Comparison of ENCODE assay signal across 8 cellular contexts in genomic region chr21:42781150-42781980, GRCh38.
DNase-seq lines count a peak whose midpoint lies in the region; ATAC-seq and TF ChIP-seq lines count a peak whose summit lies in the region.

No MANE protein-coding gene starts in this region.

- no peak for TF ChIP-seq EP300 in stomach (IDR thresholded peaks at IDR 0.05)

- H3K27me3 Mint-ChIP-seq in activated CD4-positive, alpha-beta memory T cell treated with anti-CD3 and anti-CD28 coated beads for 36 hours = peaks cover 11% of the 10 kb centered on the region
- H3K27me3 Mint-ChIP-seq in activated CD4-positive, alpha-beta memory T cell treated with anti-CD3 and anti-CD28 coated beads, Interleukin-2, amount 10 ng/mL, durations not matched to agents 7 days and 5 days = peaks cover 28% of the 10 kb centered on the region
- H3K27me3 Mint-ChIP-seq in T-helper 17 cell = no peaks in the 10 kb centered on the region

- peaks cover 0 to 75% (median 0%) of the 10 kb centered on the region in 3 donors for H3K27me3 ChIP-seq in stomach

- peak overlapping the region; percentile 7 for H3K4me3 Mint-ChIP-seq in activated CD4-positive, alpha-beta memory T cell treated with anti-CD3 and anti-CD28 coated beads for 36 hours
- no peak overlapping the region for H3K4me3 Mint-ChIP-seq in activated CD4-positive, alpha-beta memory T cell treated with anti-CD3 and anti-CD28 coated beads, Interleukin-2, amount 10 ng/mL, durations not matched to agents 7 days and 5 days
- H3K4me3 Mint-ChIP-seq in T-helper 17 cell = peak overlapping the region; percentile 62

- no peak for TF ChIP-seq CTCF in stomach (IDR thresholded peaks at IDR 0.05)

- no peaks in the 10 kb centered on the region for H3K36me3 Mint-ChIP-seq in activated CD4-positive, alpha-beta memory T cell treated with anti-CD3 and anti-CD28 coated beads for 36 hours
- no peaks in the 10 kb centered on the region for H3K36me3 Mint-ChIP-seq in activated CD4-positive, alpha-beta memory T cell treated with anti-CD3 and anti-CD28 coated beads, Interleukin-2, amount 10 ng/mL, durations not matched to agents 7 days and 5 days (ENCODE audit: low read depth)
- H3K36me3 Mint-ChIP-seq in T-helper 17 cell (ENCODE audit: low read depth) = peaks cover 2% of the 10 kb centered on the region

- H3K4me1 ChIP-seq in stomach = peaks cover 18 to 36% (median 24%) of the 10 kb centered on the region in 4 donors

- DNase-seq in activated CD4-positive, alpha-beta memory T cell treated with anti-CD3 and anti-CD28 coated beads for 36 hours = peak; percentile 16
- DNase-seq in activated CD4-positive, alpha-beta memory T cell treated with anti-CD3 and anti-CD28 coated beads, Interleukin-2, amount 10 ng/mL, durations not matched to agents 7 days and 5 days = no peak
- DNase-seq in T-helper 17 cell (no peak), islet precursor cell (peak; percentile 91), stomach (peak; percentile 34)
- DNase-seq in stimulated activated CD4-positive, alpha-beta T cell treated with anti-CD3 and anti-CD28 coated beads, Interleukin-15, amount 100 ng/mL, for 24 hours = no peak

- H3K27ac ChIP-seq in stomach = peak overlapping the region in 2 of 5 donors; percentile 32 to 34

- intact Hi-C loops in activated CD4-positive, alpha-beta memory T cell treated with anti-CD3 and anti-CD28 coated beads for 36 hours (cut with micrococcal nuclease) = loop anchor here (2.0 kb wide), 1 partner anchor 17 kb away; no protein-coding TSS in a partner anchor
- intact Hi-C loops in stomach (cut with DNase I; ENCODE audit: low total_unique reads) = no loop called here

- H3K4me1 Mint-ChIP-seq in activated CD4-positive, alpha-beta memory T cell treated with anti-CD3 and anti-CD28 coated beads for 36 hours (ENCODE audit: low read depth) = peaks cover 39% of the 10 kb centered on the region
- H3K4me1 Mint-ChIP-seq in activated CD4-positive, alpha-beta memory T cell treated with anti-CD3 and anti-CD28 coated beads, Interleukin-2, amount 10 ng/mL, durations not matched to agents 7 days and 5 days = peaks cover 47% of the 10 kb centered on the region
- peaks cover 38% of the 10 kb centered on the region for H3K4me1 Mint-ChIP-seq in T-helper 17 cell

- POLR2A ChIA-PET in activated CD4-positive, alpha-beta memory T cell treated with anti-CD3 and anti-CD28 coated beads for 36 hours (lab: Charles Lee) = no interaction called here
- POLR2A ChIA-PET in activated CD4-positive, alpha-beta memory T cell treated with anti-CD3 and anti-CD28 coated beads, Interleukin-2, amount 10 ng/mL, durations not matched to agents 7 days and 5 days (lab: Charles Lee) = interaction anchor here (0.9 kb wide), 1 partner anchor 34 kb away, joined by 4 read pairs; no protein-coding TSS in a partner anchor

- peaks cover 0 to 3% (median 0%) of the 10 kb centered on the region in 4 donors for H3K36me3 ChIP-seq in stomach

- H3K9me3 Mint-ChIP-seq in activated CD4-positive, alpha-beta memory T cell treated with anti-CD3 and anti-CD28 coated beads for 36 hours = no peaks in the 10 kb centered on the region
- no peaks in the 10 kb centered on the region for H3K9me3 Mint-ChIP-seq in activated CD4-positive, alpha-beta memory T cell treated with anti-CD3 and anti-CD28 coated beads, Interleukin-2, amount 10 ng/mL, durations not matched to agents 7 days and 5 days

- H3K27ac Mint-ChIP-seq in activated CD4-positive, alpha-beta memory T cell treated with anti-CD3 and anti-CD28 coated beads for 36 hours = no peak overlapping the region
- no peak overlapping the region for H3K27ac Mint-ChIP-seq in activated CD4-positive, alpha-beta memory T cell treated with anti-CD3 and anti-CD28 coated beads, Interleukin-2, amount 10 ng/mL, durations not matched to agents 7 days and 5 days
- H3K27ac Mint-ChIP-seq in T-helper 17 cell = peak overlapping the region; percentile 99

- 9 to 28% (median 12%) methylated on average over 38 to 40 of the region's 40 CpGs for WGBS in stomach, 5 donors

- H3K4me3 ChIP-seq in stomach = peak overlapping the region; percentile 16 to 30 (median 24)

- ATAC-seq in T-helper 17 cell = no peak
- ATAC-seq in HG03280 (IDR thresholded peaks at IDR 0.05; ENCODE audit: unreplicated experiment) = no peak
- ATAC-seq in GM21381 (IDR thresholded peaks at IDR 0.05; ENCODE audit: unreplicated experiment) = no peak

- TF ChIP-seq POLR2A in stomach (IDR thresholded peaks at IDR 0.05) = no peak

- H3K9me3 ChIP-seq in T-helper 17 cell (ENCODE audit: control insufficient read depth, low read length, poor library complexity, severe bottlenecking) (no peaks in the 10 kb centered on the region), stomach (no peaks in the 10 kb centered on the region)

- CTCF ChIA-PET in activated CD4-positive, alpha-beta memory T cell treated with anti-CD3 and anti-CD28 coated beads for 36 hours (lab: Charles Lee) = interaction anchor here (0.6 to 1.2 kb wide), 3 partner anchors 32 to 52 kb away, joined by 3 to 4 read pairs (median 3); no protein-coding TSS in a partner anchor
- CTCF ChIA-PET in activated CD4-positive, alpha-beta memory T cell treated with anti-CD3 and anti-CD28 coated beads, Interleukin-2, amount 10 ng/mL, durations not matched to agents 7 days and 5 days (lab: Charles Lee) = no interaction called here

Comparison
In these comparisons a context has a peak if more than half of its experiments do, and no peak if none do; other contexts are left out.
1. DNase-seq: peak in activated CD4-positive, alpha-beta memory T cell treated with anti-CD3 and anti-CD28 coated beads for 36 hours (single experiment), islet precursor cell (single experiment) and stomach (single experiment); none in activated CD4-positive, alpha-beta memory T cell treated with anti-CD3 and anti-CD28 coated beads, Interleukin-2, amount 10 ng/mL, durations not matched to agents 7 days and 5 days (single experiment), T-helper 17 cell (0 of 3) and stimulated activated CD4-positive, alpha-beta T cell treated with anti-CD3 and anti-CD28 coated beads, Interleukin-15, amount 100 ng/mL, for 24 hours (single experiment).